ENCODE assay signal across 1 cellular context in genomic region chr6:34484899-34485298, GRCh38.
TF ChIP-seq lines count a peak whose summit lies in the region.

No MANE protein-coding gene starts in this region.

TF ChIP-seq in GM23338, 12 proteins besides CTCF, POLR2A, EP300 and RAD21 (continued from another document):
- TF ChIP-seq ETS1 (IDR thresholded peaks at IDR 0.05) = no peak
